In the genomic region with DNA sequence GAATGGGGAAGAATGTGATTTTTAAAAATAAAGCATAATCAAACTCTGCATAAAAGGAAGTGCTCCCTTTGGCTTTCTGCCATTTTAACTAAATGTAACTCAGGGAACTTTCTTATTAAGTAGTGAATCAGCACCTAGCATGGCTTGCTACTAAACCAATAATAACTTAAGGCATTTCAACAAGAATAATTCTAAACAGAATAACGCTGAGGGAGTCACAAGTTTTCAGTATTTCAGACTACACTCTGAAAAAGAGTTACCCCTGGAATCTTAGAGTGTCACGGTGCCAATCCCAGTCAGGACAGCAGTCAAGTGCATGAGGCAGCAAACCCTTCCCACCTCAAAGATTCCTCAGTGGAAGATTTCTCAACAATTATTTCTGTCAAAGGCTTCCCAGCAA, we compare ENCODE assay signal across 12 cellular contexts.
DNase-seq lines count a peak whose midpoint lies in the region; ATAC-seq and TF ChIP-seq lines count a peak whose summit lies in the region.
"Had no signal": no experiment of that assay in that cellular context is flagged by ENCODE, and none has a peak within 500 bp of the region (broad histone marks: within the 10 kb centered on the region; RNA-seq: fewer than 3 reads in every experiment).

No MANE protein-coding gene starts in this region.

- no peaks in the 10 kb centered on the region for H3K27me3 ChIP-seq in sigmoid colon

- peak; percentile 20 for ATAC-seq in HG03159 (IDR thresholded peaks at IDR 0.05; ENCODE audit: unreplicated experiment)
- ATAC-seq in GM21367 (IDR thresholded peaks at IDR 0.05; ENCODE audit: unreplicated experiment), result no peak
- ATAC-seq: K562, natural killer cell had no signal

- H3K4me3 ChIP-seq in epithelial cell of esophagus (ENCODE audit: low read length) (no peak overlapping the region), sigmoid colon (no peak overlapping the region)
- H3K4me3 ChIP-seq: K562 had no signal

- no peak for TF ChIP-seq POLR2A in sigmoid colon (IDR thresholded peaks at IDR 0.05)

- peaks cover 0 to 24% (median 5%) of the 10 kb centered on the region in 4 donors for H3K36me3 ChIP-seq in sigmoid colon

- H3K9me3 ChIP-seq in sigmoid colon, result no peaks in the 10 kb centered on the region

- H3K4me1 ChIP-seq in sigmoid colon, result peaks cover 0 to 95% (median 76%) of the 10 kb centered on the region in 4 donors

- no peak for TF ChIP-seq CTCF in epithelial cell of esophagus (IDR thresholded peaks at IDR 0.05; ENCODE audit: insufficient read depth, low read depth, low read length, missing control alignments)
- no peak for TF ChIP-seq CTCF in sigmoid colon (IDR thresholded peaks at IDR 0.05)

- peak overlapping the region; percentile 84 to 98 (median 94) for H3K27ac ChIP-seq in sigmoid colon

- 72 to 87% methylated on average over 2 of the region's 2 CpGs for WGBS in sigmoid colon, 2 donors

- DNase-seq in GM03348 (ENCODE audit: low spot score) (peak; percentile 37), epithelial cell of esophagus (ENCODE audit: low read depth) (peak; percentile 51), sigmoid colon (no peak), NCI-H345 treated with DMSO at 0.1 percent for 48 hours (lab: John Stamatoyannopoulos, UW; ENCODE audit: unreplicated experiment) (no peak), superior temporal gyrus (ENCODE audit: extremely low spot score) (no peak), germinal center (ENCODE audit: low spot score) (no peak)
- DNase-seq: activated CD8-positive, alpha-beta memory T cell treated with anti-CD3 and anti-CD28 coated beads, Interleukin-2, amount 50 U/mL, for 4 hours; natural killer cell; stimulated activated CD4-positive, alpha-beta T cell treated with anti-CD3 and anti-CD28 coated beads, Interleukin-12 subunit alpha, Interleukin-12 subunit beta, amount 100 ng/mL, for 4 hours had no signal

- intact Hi-C loops in sigmoid colon (cut with DNase I), result loop anchor here (2.0 to 5.0 kb wide), 2 partner anchors 56 to 271 kb away; no protein-coding TSS in a partner anchor

- no peak for TF ChIP-seq EP300 in sigmoid colon (IDR thresholded peaks at IDR 0.05)

Comparison
In these comparisons a context has a peak if more than half of its experiments do, and no peak if none do; other contexts are left out.
1. DNase-seq: peak in GM03348 (single experiment) and epithelial cell of esophagus (single experiment); none in sigmoid colon (single experiment), NCI-H345 treated with DMSO at 0.1 percent for 48 hours (single experiment), superior temporal gyrus (single experiment) and germinal center (single experiment).